Comparison of ENCODE assay signal across 18 cellular contexts in the genomic region with DNA sequence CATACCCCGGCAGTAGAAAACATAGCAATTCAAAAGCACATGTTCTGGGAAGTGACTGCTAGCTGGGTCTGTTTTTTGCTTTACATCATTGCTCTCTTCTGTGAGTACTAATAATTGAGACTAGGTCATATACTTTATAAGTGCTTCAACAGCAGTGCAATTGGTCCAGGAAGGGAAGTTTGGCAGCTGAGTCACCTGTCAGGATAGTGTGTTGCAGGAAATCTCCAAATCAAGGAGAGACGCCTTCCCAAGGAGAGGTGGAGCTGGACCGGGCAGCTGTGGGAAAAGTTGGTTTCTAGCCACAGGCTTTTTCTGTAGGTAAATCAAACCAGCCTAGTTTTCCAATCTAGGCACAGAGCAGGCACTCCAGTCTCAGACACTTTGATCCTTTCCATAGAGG.
DNase-seq lines count a peak whose midpoint lies in the region; TF ChIP-seq lines count a peak whose summit lies in the region.
"Had no signal": no experiment of that assay in that cellular context is flagged by ENCODE, and none has a peak within 500 bp of the region (broad histone marks: within the 10 kb centered on the region; RNA-seq: fewer than 3 reads in every experiment).

No MANE protein-coding gene starts in this region.

- no peaks in the 10 kb centered on the region for H3K79me1 ChIP-seq in neuronal stem cell (ENCODE audit: low read depth, low read length)

- H3K79me2 ChIP-seq in SK-N-SH (ENCODE audit: insufficient read depth): no peaks in the 10 kb centered on the region

- H3K36me3 ChIP-seq in SK-N-SH (replicated peaks in 1 of 2; ENCODE audit: control insufficient read depth in 1 of 2, insufficient read depth in 2 of 2, low read length in 1 of 2) (no peaks in the 10 kb centered on the region), neuronal stem cell (replicated peaks in 1 of 2; ENCODE audit: control insufficient read depth in 2 of 2, insufficient read depth in 2 of 2, low read length in 2 of 2) (no peaks in the 10 kb centered on the region)
- H3K36me3 ChIP-seq: brain microvascular endothelial cell, right atrium auricular region, thyroid gland had no signal

- H2AK5ac ChIP-seq in neuronal stem cell (ENCODE audit: low read depth, low read length): no peak overlapping the region

- H3K4me1 ChIP-seq in SK-N-SH (ENCODE audit: control insufficient read depth in 1 of 2, insufficient read depth in 2 of 2, low read depth in 1 of 2, low read length in 1 of 2) (peaks cover 0 to 7% of the 10 kb centered on the region in 2 experiments; a peak in 2 of 4 replicates), neuronal stem cell (ENCODE audit: control insufficient read depth in 2 of 2, insufficient read depth in 1 of 2, low read depth in 1 of 2, low read length in 2 of 2) (peaks cover 3 to 16% of the 10 kb centered on the region in 2 donors)
- H3K4me1 ChIP-seq: thyroid gland had no signal

- H4K8ac ChIP-seq in neuronal stem cell (ENCODE audit: low read depth, low read length): no peak overlapping the region

- H3K27me3 ChIP-seq in SK-N-SH (ENCODE audit: insufficient read depth): no peaks in the 10 kb centered on the region
- no peaks in the 10 kb centered on the region for H3K27me3 ChIP-seq in neuronal stem cell (ENCODE audit: control insufficient read depth in 3 of 3, insufficient read depth in 3 of 3, low read depth in 1 of 3, low read length in 3 of 3)
- H3K27me3 ChIP-seq: brain microvascular endothelial cell, right atrium auricular region, thyroid gland had no signal

- CTCF ChIA-PET in SK-N-SH (lab: Yijun Ruan, JAX): interaction anchor here (0.6 to 1.9 kb wide), 2 partner anchors 19 to 327 kb away, joined by 3 to 5 read pairs; no protein-coding TSS in a partner anchor

- H2BK12ac ChIP-seq in neuronal stem cell (ENCODE audit: low read length): no peak overlapping the region

- H3K4me3 ChIP-seq in SK-N-SH (ENCODE audit: low read depth in 2 of 2, low read length in 1 of 2): no peak overlapping the region
- no peak overlapping the region for H3K4me3 ChIP-seq in fibroblast of the aortic adventitia (ENCODE audit: low read depth, low read length)
- H3K4me3 ChIP-seq in neuronal stem cell (ENCODE audit: low read length in 2 of 2): no peak overlapping the region
- H3K4me3 ChIP-seq: right atrium auricular region, thyroid gland had no signal

- no peak for TF ChIP-seq RAD21 in SK-N-SH (IDR thresholded peaks at IDR 0.05; ENCODE audit: low read length)

- H3K4ac ChIP-seq in neuronal stem cell (ENCODE audit: low read length): no peak overlapping the region

- no peak overlapping the region for H2BK120ac ChIP-seq in neuronal stem cell (ENCODE audit: low read depth, low read length)

- H3K23ac ChIP-seq in neuronal stem cell (ENCODE audit: low read depth, low read length, poor library complexity): no peak overlapping the region

- peaks cover 2% of the 10 kb centered on the region for H3F3A ChIP-seq in SK-N-SH (replicated peaks; ENCODE audit: insufficient read depth)

- H3K4me2 ChIP-seq in SK-N-SH: no peak overlapping the region
- H3K4me2 ChIP-seq in neuronal stem cell (ENCODE audit: insufficient read depth, low read length, poor library complexity, severe bottlenecking): no peak overlapping the region

- H4K20me1 ChIP-seq in SK-N-SH (ENCODE audit: insufficient read depth): no peaks in the 10 kb centered on the region

- H3K9me2 ChIP-seq in SK-N-SH: no peaks in the 10 kb centered on the region

- no peak overlapping the region for H2BK15ac ChIP-seq in neuronal stem cell (ENCODE audit: low read length)

- H3K9me3 ChIP-seq in SK-N-SH (no peaks in the 10 kb centered on the region), neuronal stem cell (replicated peaks in 1 of 2; ENCODE audit: control insufficient read depth in 2 of 2, insufficient read depth in 1 of 2, low read depth in 1 of 2, low read length in 2 of 2) (no peaks in the 10 kb centered on the region)
- H3K9me3 ChIP-seq: right atrium auricular region, thyroid gland had no signal

- no peak overlapping the region for H2AFZ ChIP-seq in SK-N-SH (ENCODE audit: low read depth)
- no peak overlapping the region for H2AFZ ChIP-seq in neuronal stem cell (ENCODE audit: low read length)

- no peak overlapping the region for H4K91ac ChIP-seq in neuronal stem cell (ENCODE audit: low read depth, low read length, poor library complexity)

- intact Hi-C loops in cardiac septum (cut with DNase I): no loop called here

- H3K27ac ChIP-seq in SK-N-SH (ENCODE audit: low read depth in 2 of 2, low read length in 1 of 2) (no peak overlapping the region), neuronal stem cell (replicated peaks; ENCODE audit: low read length) (no peak overlapping the region)
- H3K27ac ChIP-seq: brain microvascular endothelial cell, right atrium auricular region, thyroid gland had no signal

- no peak for TF ChIP-seq EP300 in SK-N-SH (IDR thresholded peaks at IDR 0.05; ENCODE audit: borderline replicate concordance in 1 of 2, low read depth in 1 of 2, low read length in 1 of 2)

- H3K9ac ChIP-seq in SK-N-SH (no peak overlapping the region), neuronal stem cell (ENCODE audit: low read depth, low read length, poor library complexity) (no peak overlapping the region)

- H2BK5ac ChIP-seq in neuronal stem cell (ENCODE audit: low read length): no peak overlapping the region

- TF ChIP-seq CTCF in SK-N-SH (IDR thresholded peaks at IDR 0.05) (no peak), fibroblast of the aortic adventitia (IDR thresholded peaks at IDR 0.05; ENCODE audit: insufficient read depth, low read length) (no peak)

- peak; percentile 55 for DNase-seq in HT-29 (ENCODE audit: low spot score)
- no peak for DNase-seq in SK-N-SH
- peak; percentile 34 for DNase-seq in fibroblast of the aortic adventitia (ENCODE audit: low read depth)
- DNase-seq in renal cortical epithelial cell (ENCODE audit: low read depth): peak; percentile 81
- DNase-seq in cardiac septum (ENCODE audit: low spot score): no peak
- DNase-seq in DMS153 (lab: John Stamatoyannopoulos, UW): no peak
- no peak for DNase-seq in neuronal stem cell (ENCODE audit: low spot score)
- no peak for DNase-seq in activated T-cell treated with anti-CD3 and anti-CD28 coated beads for 4 hours
- DNase-seq: activated CD4-positive, alpha-beta T cell treated with anti-CD3 and anti-CD28 coated beads for 4 hours; activated naive CD8-positive, alpha-beta T cell treated with anti-CD3 and anti-CD28 coated beads for 36 hours; AML-193; brain microvascular endothelial cell; COR-L47; erythroblast; GDM1; stimulated activated naive B cell treated with anti-CD40 and anti-IgM and Interleukin-4, amounts not matched to agents 10 μg/mL and 1 μg/mL and 100 μg/mL, for 72 hours; thyroid gland had no signal

- H3K18ac ChIP-seq in neuronal stem cell (ENCODE audit: low read length): no peak overlapping the region

- whole genome bisulfite sequencing in SK-N-SH (ENCODE audit: low lambda C conversion rate): 78% methylated on average over 3 of the region's 3 CpGs
- WGBS in neuronal stem cell (ENCODE audit: extremely low coverage in 2 of 2, insufficient read length in 2 of 2, insufficient replicate concordance in 1 of 2), 2 donors: no CpG with 5 or more reads among the region's 3 CpGs

- POLR2A ChIA-PET in SK-N-SH (lab: Yijun Ruan, JAX): no interaction called here

- no peak overlapping the region for H3K14ac ChIP-seq in neuronal stem cell (ENCODE audit: low read length)

TF ChIP-seq in SK-N-SH, 30 proteins besides CTCF, POLR2A, EP300 and RAD21:
- TF ChIP-seq, protein P1, sequence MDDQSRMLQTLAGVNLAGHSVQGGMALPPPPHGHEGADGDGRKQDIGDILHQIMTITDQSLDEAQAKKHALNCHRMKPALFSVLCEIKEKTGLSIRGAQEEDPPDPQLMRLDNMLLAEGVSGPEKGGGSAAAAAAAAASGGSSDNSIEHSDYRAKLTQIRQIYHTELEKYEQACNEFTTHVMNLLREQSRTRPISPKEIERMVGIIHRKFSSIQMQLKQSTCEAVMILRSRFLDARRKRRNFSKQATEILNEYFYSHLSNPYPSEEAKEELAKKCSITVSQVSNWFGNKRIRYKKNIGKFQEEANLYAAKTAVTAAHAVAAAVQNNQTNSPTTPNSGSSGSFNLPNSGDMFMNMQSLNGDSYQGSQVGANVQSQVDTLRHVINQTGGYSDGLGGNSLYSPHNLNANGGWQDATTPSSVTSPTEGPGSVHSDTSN (IDR thresholded peaks at IDR 0.05): peak; percentile 30; the same call in 1 of the 2 replicates
- peak; percentile 31; the same call in 1 of the 2 replicates for TF ChIP-seq FOSL2 (IDR thresholded peaks at IDR 0.05; ENCODE audit: borderline replicate concordance, low read depth)
- TF ChIP-seq ELF1 (IDR thresholded peaks at IDR 0.05): no peak
- TF ChIP-seq TCF12 (IDR thresholded peaks at IDR 0.05): peak; percentile 30; the same call in 1 of the 2 replicates
- no peak for TF ChIP-seq POLR2AphosphoS5 (IDR thresholded peaks at IDR 0.05; ENCODE audit: low read depth, low read length)
- TF ChIP-seq, protein P2, sequence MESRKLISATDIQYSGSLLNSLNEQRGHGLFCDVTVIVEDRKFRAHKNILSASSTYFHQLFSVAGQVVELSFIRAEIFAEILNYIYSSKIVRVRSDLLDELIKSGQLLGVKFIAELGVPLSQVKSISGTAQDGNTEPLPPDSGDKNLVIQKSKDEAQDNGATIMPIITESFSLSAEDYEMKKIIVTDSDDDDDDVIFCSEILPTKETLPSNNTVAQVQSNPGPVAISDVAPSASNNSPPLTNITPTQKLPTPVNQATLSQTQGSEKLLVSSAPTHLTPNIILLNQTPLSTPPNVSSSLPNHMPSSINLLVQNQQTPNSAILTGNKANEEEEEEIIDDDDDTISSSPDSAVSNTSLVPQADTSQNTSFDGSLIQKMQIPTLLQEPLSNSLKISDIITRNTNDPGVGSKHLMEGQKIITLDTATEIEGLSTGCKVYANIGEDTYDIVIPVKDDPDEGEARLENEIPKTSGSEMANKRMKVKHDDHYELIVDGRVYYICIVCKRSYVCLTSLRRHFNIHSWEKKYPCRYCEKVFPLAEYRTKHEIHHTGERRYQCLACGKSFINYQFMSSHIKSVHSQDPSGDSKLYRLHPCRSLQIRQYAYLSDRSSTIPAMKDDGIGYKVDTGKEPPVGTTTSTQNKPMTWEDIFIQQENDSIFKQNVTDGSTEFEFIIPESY (IDR thresholded peaks at IDR 0.05; ENCODE audit: borderline replicate concordance, low read depth): no peak
- peak; percentile 23; the same call in 1 of the 2 replicates for TF ChIP-seq JUND (IDR thresholded peaks at IDR 0.05)

Comparison
In these comparisons a context has a peak if more than half of its experiments do, and no peak if none do; other contexts are left out.
1. DNase-seq: peak in HT-29 (single experiment), fibroblast of the aortic adventitia (single experiment) and renal cortical epithelial cell (single experiment); none in SK-N-SH (single experiment), cardiac septum (single experiment), DMS153 (single experiment), neuronal stem cell (single experiment) and activated T-cell treated with anti-CD3 and anti-CD28 coated beads for 4 hours (single experiment).